Comparison of ENCODE assay signal across 22 cellular contexts in genomic region chr4:13322681-13323101, GRCh38.
A peak's percentile ranks its signal among the peaks of the same experiment; 100 is the strongest.
DNase-seq lines count a peak whose midpoint lies in the region; ATAC-seq and TF ChIP-seq lines count a peak whose summit lies in the region.
"Had no signal": no experiment of that assay in that cellular context is flagged by ENCODE, and none has a peak within 500 bp of the region (broad histone marks: within the 10 kb centered on the region; RNA-seq: fewer than 3 reads in every experiment).

No MANE protein-coding gene starts in this region.

- H3K4me3 Mint-ChIP-seq in activated CD8-positive, alpha-beta T cell treated with anti-CD3 and anti-CD28 coated beads, Interleukin-2, amount 10 ng/mL, durations not matched to agents 7 days and 5 days: no peak overlapping the region
- H3K4me3 Mint-ChIP-seq: activated naive CD4-positive, alpha-beta T cell treated with anti-CD3 and anti-CD28 coated beads, Interleukin-2, amount 50 U/mL, for 24 hours; CD4-positive, alpha-beta T cell; central memory CD8-positive, alpha-beta T cell; endodermal cell; T-helper 2 cell treated with Interferon-gamma antibody and Interleukin-4, amounts not matched to agents 5 μg/mL and 100 μg/mL, for 36 hours had no signal

- peaks cover 5% of the 10 kb centered on the region for H3K4me1 ChIP-seq in fibroblast of lung (ENCODE audit: control insufficient read depth, extremely low read depth, insufficient read depth, low read length)
- H3K4me1 ChIP-seq: testis had no signal

- H3K27ac ChIP-seq in SK-N-MC (peak overlapping the region; percentile 42; the same call in 1 of the 2 replicates), fibroblast of lung (ENCODE audit: insufficient read depth, low read length) (no peak overlapping the region)
- H3K27ac ChIP-seq: testis had no signal

- H4K20me1 ChIP-seq in fibroblast of lung (ENCODE audit: control insufficient read depth, extremely low read depth, insufficient read depth, low read length): no peaks in the 10 kb centered on the region

- H3K27ac Mint-ChIP-seq in activated CD8-positive, alpha-beta T cell treated with anti-CD3 and anti-CD28 coated beads, Interleukin-2, amount 10 ng/mL, durations not matched to agents 7 days and 5 days: no peak overlapping the region
- H3K27ac Mint-ChIP-seq: activated naive CD4-positive, alpha-beta T cell treated with anti-CD3 and anti-CD28 coated beads, Interleukin-2, amount 50 U/mL, for 24 hours; CD4-positive, alpha-beta T cell; endodermal cell; T-helper 2 cell treated with Interferon-gamma antibody and Interleukin-4, amounts not matched to agents 5 μg/mL and 100 μg/mL, for 36 hours had no signal

- H3K4me1 Mint-ChIP-seq in activated CD8-positive, alpha-beta T cell treated with anti-CD3 and anti-CD28 coated beads, Interleukin-2, amount 10 ng/mL, durations not matched to agents 7 days and 5 days (ENCODE audit: low read depth): no peaks in the 10 kb centered on the region
- H3K4me1 Mint-ChIP-seq: central memory CD8-positive, alpha-beta T cell; endodermal cell had no signal

- H3K36me3 Mint-ChIP-seq in activated CD8-positive, alpha-beta T cell treated with anti-CD3 and anti-CD28 coated beads, Interleukin-2, amount 10 ng/mL, durations not matched to agents 7 days and 5 days (ENCODE audit: low read depth): peaks cover 4% of the 10 kb centered on the region

- no peak overlapping the region for H3K4me2 ChIP-seq in fibroblast of lung (ENCODE audit: extremely low read depth, insufficient read depth, low read length)

- H3K27me3 ChIP-seq in fibroblast of lung (ENCODE audit: control insufficient read depth, insufficient read depth, low read length): no peaks in the 10 kb centered on the region
- H3K27me3 ChIP-seq: testis had no signal

- no peaks in the 10 kb centered on the region for H3K79me2 ChIP-seq in fibroblast of lung (ENCODE audit: control insufficient read depth, insufficient read depth, low read length)

- H3K9ac ChIP-seq in SK-N-MC (ENCODE audit: insufficient read length): no peak overlapping the region
- no peak overlapping the region for H3K9ac ChIP-seq in fibroblast of lung (ENCODE audit: insufficient read depth, low read length)

- POLR2A ChIA-PET in activated CD8-positive, alpha-beta T cell treated with anti-CD3 and anti-CD28 coated beads, Interleukin-2, amount 10 ng/mL, durations not matched to agents 7 days and 5 days (lab: Charles Lee): no interaction called here

- H3K4me3 ChIP-seq in SK-N-MC (no peak overlapping the region), fibroblast of lung (replicated peaks in 1 of 4; ENCODE audit: control extremely low read depth in 1 of 4, insufficient read depth in 1 of 4, low read depth in 3 of 4, low read length in 4 of 4) (no peak overlapping the region)
- H3K4me3 ChIP-seq: testis had no signal

- H3K9me3 ChIP-seq in SK-N-MC (ENCODE audit: low read depth, low read length) (no peaks in the 10 kb centered on the region), fibroblast of lung (ENCODE audit: control insufficient read depth, insufficient read depth, low read depth, low read length) (no peaks in the 10 kb centered on the region)
- H3K9me3 ChIP-seq: testis had no signal

- H3K9me3 Mint-ChIP-seq in activated CD8-positive, alpha-beta T cell treated with anti-CD3 and anti-CD28 coated beads, Interleukin-2, amount 10 ng/mL, durations not matched to agents 7 days and 5 days (ENCODE audit: insufficient read depth): peaks cover 4% of the 10 kb centered on the region
- H3K9me3 Mint-ChIP-seq: central memory CD8-positive, alpha-beta T cell; endodermal cell; T-helper 2 cell treated with Interferon-gamma antibody and Interleukin-4, amounts not matched to agents 5 μg/mL and 100 μg/mL, for 36 hours had no signal

- DNase-seq in GM04503 (ENCODE audit: low read depth) (peak; percentile 94), SK-N-MC (ENCODE audit: low read depth, low spot score) (no peak), fibroblast of lung (ENCODE audit: low read depth in 2 of 2) (peak; percentile 55 to 99), renal cortical epithelial cell (ENCODE audit: low read depth) (peak; percentile 57), DMS153 treated with DMSO at 0.1 percent for 48 hours (lab: John Stamatoyannopoulos, UW; ENCODE audit: unreplicated experiment) (no peak), HT-29 (ENCODE audit: low spot score) (no peak)
- no peak for DNase-seq in activated CD8-positive, alpha-beta T cell treated with anti-CD3 and anti-CD28 coated beads, Interleukin-2, amount 10 ng/mL, durations not matched to agents 7 days and 5 days
- DNase-seq: activated T-cell treated with anti-CD3 and anti-CD28 coated beads for 4 hours; CD4-positive, alpha-beta T cell; endodermal cell; H7; NCI-H1092; NK-92 treated with Interleukin-12 subunit alpha and Interleukin-12 subunit beta, amount 100 ng/mL, for 24 hours; SHP77; stimulated activated CD4-positive, alpha-beta T cell treated with anti-CD3 and anti-CD28 coated beads, Interleukin-4, amount 100 ng/mL, for 1 hour; stimulated activated CD8-positive, alpha-beta memory T cell treated with anti-CD3 and anti-CD28 coated beads, Interleukin-4, amount 100 ng/mL, for 48 hours; testis had no signal

- H3K27me3 Mint-ChIP-seq in activated CD8-positive, alpha-beta T cell treated with anti-CD3 and anti-CD28 coated beads, Interleukin-2, amount 10 ng/mL, durations not matched to agents 7 days and 5 days (ENCODE audit: low read depth): no peaks in the 10 kb centered on the region
- H3K27me3 Mint-ChIP-seq: activated naive CD4-positive, alpha-beta T cell treated with anti-CD3 and anti-CD28 coated beads, Interleukin-2, amount 50 U/mL, for 24 hours; CD4-positive, alpha-beta T cell; central memory CD8-positive, alpha-beta T cell had no signal

- TF ChIP-seq CTCF in fibroblast of lung (conservative IDR thresholded peaks at IDR 0.05 in 1 of 2, IDR thresholded peaks at IDR 0.05 in 1 of 2; ENCODE audit: low read depth in 1 of 2, low read length in 2 of 2): no peak

- no peak overlapping the region for H2AFZ ChIP-seq in fibroblast of lung (ENCODE audit: low read length)

- CTCF ChIA-PET in activated CD8-positive, alpha-beta T cell treated with anti-CD3 and anti-CD28 coated beads, Interleukin-2, amount 10 ng/mL, durations not matched to agents 7 days and 5 days (lab: Charles Lee): no interaction called here

- H3K36me3 ChIP-seq in SK-N-MC (ENCODE audit: insufficient read depth, low read length): no peaks in the 10 kb centered on the region
- H3K36me3 ChIP-seq in fibroblast of lung (ENCODE audit: control insufficient read depth, insufficient read depth, low read length): no peaks in the 10 kb centered on the region

- ATAC-seq in activated CD8-positive, alpha-beta T cell treated with anti-CD3 and anti-CD28 coated beads, Interleukin-2, amount 10 ng/mL, durations not matched to agents 7 days and 5 days: no peak
- no peak for ATAC-seq in GM21526 (IDR thresholded peaks at IDR 0.05; ENCODE audit: low FRiP score, unreplicated experiment)
- ATAC-seq: sciatic nerve had no signal

Comparison
In these comparisons a context has a peak if more than half of its experiments do, and no peak if none do; other contexts are left out.
1. DNase-seq: peak in GM04503 (single experiment), fibroblast of lung (2 of 2) and renal cortical epithelial cell (single experiment); none in SK-N-MC (single experiment), DMS153 treated with DMSO at 0.1 percent for 48 hours (single experiment), HT-29 (single experiment) and activated CD8-positive, alpha-beta T cell treated with anti-CD3 and anti-CD28 coated beads, Interleukin-2, amount 10 ng/mL, durations not matched to agents 7 days and 5 days (single experiment).